Comparison of ENCODE assay signal across 1 cellular context in the genomic region with DNA sequence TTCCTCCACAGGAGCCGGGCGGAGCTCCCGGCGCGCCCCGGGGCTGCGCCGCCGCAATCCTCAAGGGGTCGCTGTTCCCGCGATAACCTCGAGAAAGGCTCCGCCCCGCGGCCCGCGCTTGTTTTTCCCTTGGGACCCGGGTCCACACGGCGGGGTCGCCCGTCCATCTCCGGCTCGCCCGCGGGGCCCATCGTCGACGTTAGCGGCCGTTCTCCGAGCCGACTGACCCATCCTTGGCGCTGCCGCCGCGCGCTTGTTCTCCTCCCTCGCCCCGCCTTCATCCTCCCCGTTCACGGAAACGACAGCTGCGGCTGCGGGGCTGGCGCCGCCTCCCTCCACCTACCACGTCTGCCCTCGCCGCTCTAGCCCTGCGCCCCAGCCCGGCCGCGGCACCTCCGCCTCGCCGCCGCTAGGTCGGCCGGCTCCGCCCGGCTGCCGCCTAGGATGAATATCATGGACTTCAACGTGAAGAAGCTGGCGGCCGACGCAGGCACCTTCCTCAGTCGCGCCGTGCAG.
TF ChIP-seq lines count a peak whose summit lies in the region.

SH3GLB1 (plus strand) TSS at position 121 of the 516 bp plus-strand sequence; CDS start at position 445, 324 bp downstream.

TF ChIP-seq in HepG2, 621 proteins besides CTCF, POLR2A, EP300 and RAD21 (continued from another document and continues in another):
- TF ChIP-seq, protein P1, sequence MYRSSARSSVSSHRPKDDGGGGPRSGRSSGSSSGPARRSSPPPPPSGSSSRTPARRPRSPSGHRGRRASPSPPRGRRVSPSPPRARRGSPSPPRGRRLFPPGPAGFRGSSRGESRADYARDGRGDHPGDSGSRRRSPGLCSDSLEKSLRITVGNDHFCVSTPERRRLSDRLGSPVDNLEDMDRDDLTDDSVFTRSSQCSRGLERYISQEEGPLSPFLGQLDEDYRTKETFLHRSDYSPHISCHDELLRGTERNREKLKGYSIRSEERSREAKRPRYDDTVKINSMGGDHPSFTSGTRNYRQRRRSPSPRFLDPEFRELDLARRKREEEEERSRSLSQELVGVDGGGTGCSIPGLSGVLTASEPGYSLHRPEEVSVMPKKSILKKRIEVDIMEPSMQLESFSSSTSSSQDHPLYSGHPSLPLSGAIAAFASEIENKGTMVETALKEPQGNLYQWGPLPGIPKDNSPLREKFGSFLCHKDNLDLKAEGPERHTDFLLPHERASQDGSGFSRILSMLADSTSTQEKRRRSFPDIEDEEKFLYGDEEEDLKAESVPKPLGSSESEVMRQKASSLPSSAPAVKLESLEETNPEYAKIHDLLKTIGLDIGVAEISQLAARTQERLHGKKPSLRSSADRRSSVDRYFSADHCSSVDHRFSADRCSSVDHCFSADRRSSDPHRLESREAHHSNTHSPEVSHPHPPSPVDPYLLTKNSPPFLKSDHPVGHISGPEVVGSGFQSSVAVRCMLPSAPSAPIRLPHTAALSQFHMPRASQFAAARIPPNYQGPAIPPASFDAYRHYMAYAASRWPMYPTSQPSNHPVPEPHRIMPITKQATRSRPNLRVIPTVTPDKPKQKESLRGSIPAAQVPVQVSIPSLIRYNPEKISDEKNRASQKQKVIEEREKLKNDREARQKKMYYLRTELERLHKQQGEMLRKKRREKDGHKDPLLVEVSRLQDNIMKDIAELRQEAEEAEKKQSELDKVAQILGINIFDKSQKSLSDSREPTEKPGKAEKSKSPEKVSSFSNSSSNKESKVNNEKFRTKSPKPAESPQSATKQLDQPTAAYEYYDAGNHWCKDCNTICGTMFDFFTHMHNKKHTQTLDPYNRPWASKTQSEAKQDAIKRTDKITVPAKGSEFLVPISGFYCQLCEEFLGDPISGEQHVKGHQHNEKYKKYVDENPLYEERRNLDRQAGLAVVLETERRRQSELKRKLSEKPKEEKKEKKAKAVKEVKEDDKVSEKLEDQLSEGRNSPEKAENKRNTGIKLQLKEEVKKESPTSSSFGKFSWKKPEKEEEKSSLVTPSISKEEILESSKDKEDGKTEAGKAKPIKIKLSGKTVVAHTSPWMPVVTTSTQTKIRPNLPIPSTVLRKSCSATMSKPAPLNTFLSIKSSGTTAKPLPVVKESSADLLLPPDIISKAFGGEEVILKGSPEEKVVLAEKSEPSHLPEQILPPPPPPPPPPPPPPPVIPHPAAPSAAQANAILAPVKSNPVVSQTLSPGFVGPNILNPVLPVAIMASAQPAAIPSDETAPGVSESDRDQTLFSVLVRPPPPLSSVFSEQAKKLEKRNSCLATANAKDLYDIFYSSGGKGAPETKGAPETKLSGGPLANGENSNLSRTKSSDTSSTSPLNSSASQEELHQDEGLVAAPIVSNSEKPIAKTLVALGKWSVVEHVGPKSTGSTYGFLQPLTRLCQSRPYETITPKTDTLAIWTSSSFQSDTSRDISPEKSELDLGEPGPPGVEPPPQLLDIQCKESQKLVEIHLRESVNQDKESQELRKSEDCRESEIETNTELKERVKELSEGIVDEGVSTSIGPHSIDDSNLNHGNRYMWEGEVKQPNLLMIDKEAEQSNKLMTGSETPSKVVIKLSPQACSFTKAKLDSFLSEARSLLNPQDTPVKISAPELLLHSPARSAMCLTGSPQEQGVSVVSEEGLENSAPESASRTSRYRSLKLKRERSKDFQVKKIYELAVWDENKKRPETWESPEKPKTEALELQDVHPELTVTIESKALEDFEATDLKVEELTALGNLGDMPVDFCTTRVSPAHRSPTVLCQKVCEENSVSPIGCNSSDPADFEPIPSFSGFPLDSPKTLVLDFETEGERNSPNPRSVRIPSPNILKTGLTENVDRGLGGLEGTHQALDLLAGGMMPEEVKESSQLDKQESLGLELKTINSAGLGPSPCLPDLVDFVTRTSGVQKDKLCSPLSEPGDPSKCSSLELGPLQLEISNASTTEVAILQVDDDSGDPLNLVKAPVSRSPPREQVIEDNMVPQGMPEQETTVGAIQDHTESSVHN (CRISPR knock-in tag; IDR thresholded peaks at IDR 0.05), result no peak
- peak; percentile 45; the same call in 1 of the 2 replicates for TF ChIP-seq ZNF558 (CRISPR knock-in tag; IDR thresholded peaks at IDR 0.05; ENCODE audit: borderline replicate concordance)
- no peak for TF ChIP-seq ZNF256 (CRISPR knock-in tag; conservative IDR thresholded peaks at IDR 0.05)
- peak; percentile 68; the same call in 1 of the 2 replicates for TF ChIP-seq ZSCAN31 (CRISPR knock-in tag; IDR thresholded peaks at IDR 0.05; ENCODE audit: low read depth)
- peak; percentile 89 for TF ChIP-seq PHF8 (CRISPR knock-in tag; IDR thresholded peaks at IDR 0.05)
- TF ChIP-seq SRSF1 (optimal IDR thresholded peaks at IDR 0.05; ENCODE audit: low read depth, low read length), result no peak
- TF ChIP-seq SNAPC5 (CRISPR knock-in tag; IDR thresholded peaks at IDR 0.05; ENCODE audit: borderline replicate concordance), result peak; percentile 75; the same call in 1 of the 2 replicates
- no peak for TF ChIP-seq PAF1 (CRISPR knock-in tag; IDR thresholded peaks at IDR 0.05)
- TF ChIP-seq PCBP2 (optimal IDR thresholded peaks at IDR 0.05; ENCODE audit: low read depth, low read length, poor library complexity, severe bottlenecking), result no peak
- no peak; the same call in 1 of the 2 replicates for TF ChIP-seq ARID2 (CRISPR knock-in tag; IDR thresholded peaks at IDR 0.05; ENCODE audit: borderline replicate concordance)
- peak; percentile 19; the same call in 1 of the 2 replicates for TF ChIP-seq RFXAP (CRISPR knock-in tag; IDR thresholded peaks at IDR 0.05; ENCODE audit: borderline replicate concordance)
- TF ChIP-seq ZBTB26 (CRISPR knock-in tag; IDR thresholded peaks at IDR 0.05; ENCODE audit: borderline replicate concordance), result peak; percentile 49; the same call in 1 of the 2 replicates
- no peak for TF ChIP-seq FOXA1 (IDR thresholded peaks at IDR 0.05)
- no peak for TF ChIP-seq FOXA1 (CRISPR knock-in tag; IDR thresholded peaks at IDR 0.05)
- TF ChIP-seq KDM6A (CRISPR knock-in tag; IDR thresholded peaks at IDR 0.05; ENCODE audit: low read depth), result 0 out of 2 replicates have a peak, but pooled peaks have one; percentile 4
- TF ChIP-seq TCF7 (IDR thresholded peaks at IDR 0.05; ENCODE audit: low read depth), result no peak
- TF ChIP-seq ZNF143 (CRISPR knock-in tag; IDR thresholded peaks at IDR 0.05), result peak; percentile 60
- TF ChIP-seq CREM (IDR thresholded peaks at IDR 0.05), result no peak
- no peak for TF ChIP-seq CREM (CRISPR knock-in tag; IDR thresholded peaks at IDR 0.05)
- TF ChIP-seq ZFP1 (CRISPR knock-in tag; IDR thresholded peaks at IDR 0.05), result no peak
- no peak for TF ChIP-seq ZNF761 (CRISPR knock-in tag; conservative IDR thresholded peaks at IDR 0.05)
- TF ChIP-seq ZNF235 (CRISPR knock-in tag; IDR thresholded peaks at IDR 0.05; ENCODE audit: borderline replicate concordance), result peak; percentile 76; the same call in 1 of the 2 replicates
- TF ChIP-seq, protein P2, sequence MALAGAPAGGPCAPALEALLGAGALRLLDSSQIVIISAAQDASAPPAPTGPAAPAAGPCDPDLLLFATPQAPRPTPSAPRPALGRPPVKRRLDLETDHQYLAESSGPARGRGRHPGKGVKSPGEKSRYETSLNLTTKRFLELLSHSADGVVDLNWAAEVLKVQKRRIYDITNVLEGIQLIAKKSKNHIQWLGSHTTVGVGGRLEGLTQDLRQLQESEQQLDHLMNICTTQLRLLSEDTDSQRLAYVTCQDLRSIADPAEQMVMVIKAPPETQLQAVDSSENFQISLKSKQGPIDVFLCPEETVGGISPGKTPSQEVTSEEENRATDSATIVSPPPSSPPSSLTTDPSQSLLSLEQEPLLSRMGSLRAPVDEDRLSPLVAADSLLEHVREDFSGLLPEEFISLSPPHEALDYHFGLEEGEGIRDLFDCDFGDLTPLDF (CRISPR knock-in tag; IDR thresholded peaks at IDR 0.05), result peak; percentile 73
- no peak for TF ChIP-seq ZSCAN30 (CRISPR knock-in tag; IDR thresholded peaks at IDR 0.05)
- TF ChIP-seq ZNF207 (IDR thresholded peaks at IDR 0.05; ENCODE audit: borderline replicate concordance), result no peak
- TF ChIP-seq ZNF615 (CRISPR knock-in tag; IDR thresholded peaks at IDR 0.05; ENCODE audit: borderline replicate concordance), result no peak
- peak; percentile 35; the same call in 1 of the 2 replicates for TF ChIP-seq RCOR2 (CRISPR knock-in tag; IDR thresholded peaks at IDR 0.05)
- TF ChIP-seq, protein P3, sequence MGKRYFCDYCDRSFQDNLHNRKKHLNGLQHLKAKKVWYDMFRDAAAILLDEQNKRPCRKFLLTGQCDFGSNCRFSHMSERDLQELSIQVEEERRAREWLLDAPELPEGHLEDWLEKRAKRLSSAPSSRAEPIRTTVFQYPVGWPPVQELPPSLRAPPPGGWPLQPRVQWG (CRISPR knock-in tag; IDR thresholded peaks at IDR 0.05; ENCODE audit: borderline replicate concordance, low read depth), result no peak
- no peak for TF ChIP-seq SALL2 (CRISPR knock-in tag; IDR thresholded peaks at IDR 0.05)
- TF ChIP-seq HOXD1 (CRISPR knock-in tag; IDR thresholded peaks at IDR 0.05), result no peak
- no peak for TF ChIP-seq CEBPG (CRISPR knock-in tag; IDR thresholded peaks at IDR 0.05)
- no peak for TF ChIP-seq ZSCAN25 (CRISPR knock-in tag; IDR thresholded peaks at IDR 0.05)
- peak; percentile 90 for TF ChIP-seq ZMAT3 (CRISPR knock-in tag; conservative IDR thresholded peaks at IDR 0.05)
- peak; percentile 72; the same call in 1 of the 2 replicates for TF ChIP-seq HES4 (CRISPR knock-in tag; IDR thresholded peaks at IDR 0.05; ENCODE audit: borderline replicate concordance)
- TF ChIP-seq CEBPB (IDR thresholded peaks at IDR 0.05; ENCODE audit: borderline replicate concordance, low read depth, low read length), result no peak
- TF ChIP-seq MEF2D (CRISPR knock-in tag; IDR thresholded peaks at IDR 0.05), result no peak; the same call in 1 of the 2 replicates
- TF ChIP-seq ZNF362 (CRISPR knock-in tag; IDR thresholded peaks at IDR 0.05; ENCODE audit: borderline replicate concordance), result 0 out of 2 replicates have a peak, but pooled peaks have one; percentile 22
- TF ChIP-seq SP5 (CRISPR knock-in tag; IDR thresholded peaks at IDR 0.05; ENCODE audit: borderline replicate concordance, low read depth), result no peak
- 0 out of 2 replicates have a peak, but pooled peaks have one; percentile 18 for TF ChIP-seq BRD4 (CRISPR knock-in tag; IDR thresholded peaks at IDR 0.05)
- no peak for TF ChIP-seq RFX1 (IDR thresholded peaks at IDR 0.05)
- TF ChIP-seq PAX8 (CRISPR knock-in tag; IDR thresholded peaks at IDR 0.05; ENCODE audit: borderline replicate concordance), result no peak
- no peak for TF ChIP-seq SOX13 (IDR thresholded peaks at IDR 0.05)
- no peak for TF ChIP-seq SOX13 (CRISPR knock-in tag; conservative IDR thresholded peaks at IDR 0.05 in 1 of 2, IDR thresholded peaks at IDR 0.05 in 1 of 2)
- peak; percentile 64 for TF ChIP-seq CBX1 (IDR thresholded peaks at IDR 0.05; ENCODE audit: low read depth)
- TF ChIP-seq, protein P4, sequence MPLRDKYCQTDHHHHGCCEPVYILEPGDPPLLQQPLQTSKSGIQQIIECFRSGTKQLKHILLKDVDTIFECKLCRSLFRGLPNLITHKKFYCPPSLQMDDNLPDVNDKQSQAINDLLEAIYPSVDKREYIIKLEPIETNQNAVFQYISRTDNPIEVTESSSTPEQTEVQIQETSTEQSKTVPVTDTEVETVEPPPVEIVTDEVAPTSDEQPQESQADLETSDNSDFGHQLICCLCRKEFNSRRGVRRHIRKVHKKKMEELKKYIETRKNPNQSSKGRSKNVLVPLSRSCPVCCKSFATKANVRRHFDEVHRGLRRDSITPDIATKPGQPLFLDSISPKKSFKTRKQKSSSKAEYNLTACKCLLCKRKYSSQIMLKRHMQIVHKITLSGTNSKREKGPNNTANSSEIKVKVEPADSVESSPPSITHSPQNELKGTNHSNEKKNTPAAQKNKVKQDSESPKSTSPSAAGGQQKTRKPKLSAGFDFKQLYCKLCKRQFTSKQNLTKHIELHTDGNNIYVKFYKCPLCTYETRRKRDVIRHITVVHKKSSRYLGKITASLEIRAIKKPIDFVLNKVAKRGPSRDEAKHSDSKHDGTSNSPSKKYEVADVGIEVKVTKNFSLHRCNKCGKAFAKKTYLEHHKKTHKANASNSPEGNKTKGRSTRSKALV (CRISPR knock-in tag; IDR thresholded peaks at IDR 0.05), result no peak
- TF ChIP-seq XBP1 (CRISPR knock-in tag; IDR thresholded peaks at IDR 0.05), result no peak
- TF ChIP-seq NR2F2 (IDR thresholded peaks at IDR 0.05; ENCODE audit: borderline replicate concordance, low read depth), result peak; percentile 22; the same call in 1 of the 2 replicates
- TF ChIP-seq GMEB1 (CRISPR knock-in tag; IDR thresholded peaks at IDR 0.05; ENCODE audit: borderline replicate concordance), result peak; percentile 65; the same call in 1 of the 2 replicates
- no peak for TF ChIP-seq U2AF1 (optimal IDR thresholded peaks at IDR 0.05; ENCODE audit: low read depth, low read length)
- peak; percentile 40; the same call in 1 of the 2 replicates for TF ChIP-seq ZNF430 (CRISPR knock-in tag; IDR thresholded peaks at IDR 0.05)
- no peak for TF ChIP-seq KLF13 (CRISPR knock-in tag; IDR thresholded peaks at IDR 0.05)
- TF ChIP-seq ZNF879 (CRISPR knock-in tag; IDR thresholded peaks at IDR 0.05), result no peak
